In the genomic region with DNA sequence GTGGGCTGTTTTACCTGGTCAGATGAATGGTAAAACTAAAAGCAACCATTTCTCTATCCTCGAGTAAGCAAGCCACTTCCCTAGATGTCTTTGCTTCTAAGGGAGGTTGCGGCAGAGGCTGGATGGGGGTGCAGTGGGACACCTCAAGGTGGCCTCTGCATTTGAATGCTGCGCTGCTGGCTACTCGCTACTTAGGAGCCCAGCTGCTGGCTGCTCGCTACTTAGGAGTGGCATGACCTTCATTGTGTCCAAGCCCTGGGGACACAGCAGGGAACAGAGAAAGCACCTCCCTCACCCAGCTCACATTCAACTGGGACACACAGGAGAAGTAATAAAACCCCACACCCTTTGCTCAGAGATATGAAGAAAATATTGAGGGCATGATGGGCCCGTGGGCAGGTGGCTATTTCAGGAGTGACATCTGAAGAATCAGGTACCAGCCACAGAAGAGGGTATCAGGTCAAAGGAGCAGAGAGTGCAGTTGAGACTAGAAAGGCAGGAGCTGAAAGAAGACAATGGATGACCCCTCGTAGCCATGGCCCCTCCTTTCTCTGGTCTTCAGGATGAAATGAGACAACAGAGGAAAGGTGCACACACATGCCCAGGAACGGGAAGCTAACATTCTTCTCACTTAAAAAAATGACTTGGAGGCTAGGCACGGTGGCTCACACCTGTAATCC, we compare ENCODE assay signal across 2 cellular contexts.
TF ChIP-seq lines count a peak whose summit lies in the region.

No MANE protein-coding gene starts in this region.

TF ChIP-seq in GM12891, 5 proteins besides CTCF, POLR2A, EP300 and RAD21:
- TF ChIP-seq PAX5 (IDR thresholded peaks at IDR 0.05; ENCODE audit: insufficient read depth, low read length, severe bottlenecking): no peak
- no peak for TF ChIP-seq POU2F2 (IDR thresholded peaks at IDR 0.05; ENCODE audit: low read depth, low read length)
- TF ChIP-seq POLR2AphosphoS5 (IDR thresholded peaks at IDR 0.05; ENCODE audit: low read depth, low read length): no peak
- TF ChIP-seq TAF1 (IDR thresholded peaks at IDR 0.05; ENCODE audit: low read depth, low read length): no peak
- no peak for TF ChIP-seq SPI1 (IDR thresholded peaks at IDR 0.05; ENCODE audit: low read depth, low read length)

TF ChIP-seq in IMR-90, 13 proteins besides CTCF, POLR2A, EP300 and RAD21:
- TF ChIP-seq CEBPB (IDR thresholded peaks at IDR 0.05; ENCODE audit: low read depth, low read length) (no peak), RFX5 (IDR thresholded peaks at IDR 0.05; ENCODE audit: low read depth, low read length) (no peak), SMC3 (IDR thresholded peaks at IDR 0.05; ENCODE audit: low read depth, low read length) (no peak), FOS (IDR thresholded peaks at IDR 0.05; ENCODE audit: low read depth, low read length) (no peak), ELK1 (IDR thresholded peaks at IDR 0.05; ENCODE audit: borderline replicate concordance, low read depth, low read length) (no peak), BHLHE40 (IDR thresholded peaks at IDR 0.05; ENCODE audit: low read depth, low read length) (no peak), USF2 (IDR thresholded peaks at IDR 0.05; ENCODE audit: low read depth, low read length) (no peak), NFE2L2 (IDR thresholded peaks at IDR 0.05; ENCODE audit: low read depth, low read length) (no peak), MAZ (IDR thresholded peaks at IDR 0.05; ENCODE audit: borderline replicate concordance, low read depth, low read length) (no peak), RCOR1 (IDR thresholded peaks at IDR 0.05; ENCODE audit: insufficient replicate concordance, low read length) (no peak), MAFK (IDR thresholded peaks at IDR 0.05; ENCODE audit: low read depth, low read length) (no peak), MXI1 (IDR thresholded peaks at IDR 0.05; ENCODE audit: borderline replicate concordance, low read depth, low read length) (no peak), CHD1 (IDR thresholded peaks at IDR 0.05; ENCODE audit: low read depth, low read length) (no peak)
TF ChIP-seq in IMR-90: peak in this region for 0.
